Comparison of ENCODE assay signal across 16 cellular contexts in the genomic region with DNA sequence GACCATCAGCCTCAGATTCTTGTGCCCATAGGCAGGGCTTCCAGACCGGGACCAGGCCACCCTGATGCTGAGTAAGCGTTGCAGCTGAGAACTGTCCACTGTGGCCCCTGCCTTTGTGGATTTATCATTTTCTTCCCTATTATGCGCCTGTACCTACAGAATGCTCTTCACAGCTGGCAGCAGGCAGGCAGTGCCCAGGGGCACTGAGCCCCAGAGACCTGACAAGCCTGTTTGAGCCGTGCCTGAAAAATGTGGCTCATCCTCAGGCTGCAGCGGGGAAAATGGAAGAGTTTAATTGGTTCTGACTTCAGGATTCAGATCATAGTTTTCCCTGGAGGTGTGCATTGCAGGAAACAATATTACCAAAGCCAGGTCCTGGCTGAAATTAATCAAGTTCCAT.
DNase-seq lines count a peak whose midpoint lies in the region; ATAC-seq and TF ChIP-seq lines count a peak whose summit lies in the region.
"Had no signal": no experiment of that assay in that cellular context is flagged by ENCODE, and none has a peak within 500 bp of the region (broad histone marks: within the 10 kb centered on the region; RNA-seq: fewer than 3 reads in every experiment).

No MANE protein-coding gene starts in this region.

- no peaks in the 10 kb centered on the region for H3K36me3 Mint-ChIP-seq in brain
- H3K36me3 Mint-ChIP-seq: CD4-positive, alpha-beta memory T cell had no signal

- H3K18ac ChIP-seq in neuronal stem cell (ENCODE audit: low read length), result peak overlapping the region; percentile 1

- H2AFZ ChIP-seq in neuronal stem cell (ENCODE audit: low read length), result no peak overlapping the region

- no peak overlapping the region for H3K9ac ChIP-seq in neuronal stem cell (ENCODE audit: low read depth, low read length, poor library complexity)

- H2AK5ac ChIP-seq in neuronal stem cell (ENCODE audit: low read depth, low read length), result peak overlapping the region; percentile 16

- H2BK15ac ChIP-seq in neuronal stem cell (ENCODE audit: low read length), result no peak overlapping the region

- no peak overlapping the region for H3K27ac ChIP-seq in neuronal stem cell (replicated peaks; ENCODE audit: low read length)

- no peak overlapping the region for H3K4me3 ChIP-seq in neuronal stem cell (ENCODE audit: low read length in 2 of 2)
- H3K4me3 ChIP-seq: HAP-1 had no signal

- no peak for TF ChIP-seq CTCF in brain (conservative IDR thresholded peaks at IDR 0.05)

- H2BK5ac ChIP-seq in neuronal stem cell (ENCODE audit: low read length), result no peak overlapping the region

- H3K79me1 ChIP-seq in neuronal stem cell (ENCODE audit: low read depth, low read length), result no peaks in the 10 kb centered on the region

- H3K27me3 ChIP-seq in neuronal stem cell (ENCODE audit: control insufficient read depth in 3 of 3, insufficient read depth in 3 of 3, low read depth in 1 of 3, low read length in 3 of 3), result no peaks in the 10 kb centered on the region

- ATAC-seq in GM19035 (IDR thresholded peaks at IDR 0.05; ENCODE audit: unreplicated experiment), result no peak
- ATAC-seq in HG03565 (IDR thresholded peaks at IDR 0.05; ENCODE audit: unreplicated experiment), result no peak
- ATAC-seq: Panc1 had no signal

- H2BK120ac ChIP-seq in neuronal stem cell (ENCODE audit: low read depth, low read length), result no peak overlapping the region

- peaks cover 0 to 3% of the 10 kb centered on the region in 2 donors for H3K9me3 ChIP-seq in neuronal stem cell (replicated peaks in 1 of 2; ENCODE audit: control insufficient read depth in 2 of 2, insufficient read depth in 1 of 2, low read depth in 1 of 2, low read length in 2 of 2)
- H3K9me3 ChIP-seq: HAP-1 had no signal

- peaks cover 0 to 6% (median 1%) of the 10 kb centered on the region in 5 experiments for H3K9me3 Mint-ChIP-seq in brain
- H3K9me3 Mint-ChIP-seq: CD4-positive, alpha-beta memory T cell; IgD-negative memory B cell had no signal

- no peak overlapping the region for H2BK12ac ChIP-seq in neuronal stem cell (ENCODE audit: low read length)

- peak overlapping the region; percentile 2 for H3K14ac ChIP-seq in neuronal stem cell (ENCODE audit: low read length)

- WGBS in neuronal stem cell (ENCODE audit: extremely low coverage in 2 of 2, insufficient read length in 2 of 2, insufficient replicate concordance in 1 of 2), 2 donors, result no CpG with 5 or more reads among the region's 5 CpGs

- DNase-seq in NCI-H748 (lab: John Stamatoyannopoulos, UW; ENCODE audit: unreplicated experiment), result peak; percentile 16
- DNase-seq in NCI-H748 treated with DMSO at 0.1 percent for 48 hours (lab: John Stamatoyannopoulos, UW), result no peak
- no peak for DNase-seq in neuronal stem cell (ENCODE audit: low spot score)
- no peak for DNase-seq in GOT3 (lab: John Stamatoyannopoulos, UW)
- DNase-seq: CD4-positive, alpha-beta memory T cell; DMS153; GF-D8; Karpas-422; NCI-H2081; NCI-H510A had no signal

- H3K4ac ChIP-seq in neuronal stem cell (ENCODE audit: low read length), result no peak overlapping the region

- H3K4me3 Mint-ChIP-seq in brain, result peak overlapping the region in 1 of 5 experiments; percentile 37
- H3K4me3 Mint-ChIP-seq: CD4-positive, alpha-beta memory T cell; IgD-negative memory B cell had no signal

- peak overlapping the region in 3 of 5 experiments; percentile 49 to 93 (median 58) for H3K27ac Mint-ChIP-seq in brain
- H3K27ac Mint-ChIP-seq: IgD-negative memory B cell had no signal

- no peaks in the 10 kb centered on the region for H3K36me3 ChIP-seq in neuronal stem cell (replicated peaks in 1 of 2; ENCODE audit: control insufficient read depth in 2 of 2, insufficient read depth in 2 of 2, low read length in 2 of 2)
- H3K36me3 ChIP-seq: HAP-1 had no signal

- H3K27me3 Mint-ChIP-seq in brain, result peaks cover 9% of the 10 kb centered on the region

- peaks cover 92% of the 10 kb centered on the region for H3K4me1 Mint-ChIP-seq in brain
- H3K4me1 Mint-ChIP-seq: CD4-positive, alpha-beta memory T cell; IgD-negative memory B cell had no signal

- peaks cover 0 to 23% of the 10 kb centered on the region in 2 donors for H3K4me1 ChIP-seq in neuronal stem cell (ENCODE audit: control insufficient read depth in 2 of 2, insufficient read depth in 1 of 2, low read depth in 1 of 2, low read length in 2 of 2)

- H3K23ac ChIP-seq in neuronal stem cell (ENCODE audit: low read depth, low read length, poor library complexity), result no peak overlapping the region

- no peak overlapping the region for H3K4me2 ChIP-seq in neuronal stem cell (ENCODE audit: insufficient read depth, low read length, poor library complexity, severe bottlenecking)

- no peak overlapping the region for H4K91ac ChIP-seq in neuronal stem cell (ENCODE audit: low read depth, low read length, poor library complexity)

- no peak overlapping the region for H4K8ac ChIP-seq in neuronal stem cell (ENCODE audit: low read depth, low read length)
